ENCODE assay signal across 19 cellular contexts in the genomic region with DNA sequence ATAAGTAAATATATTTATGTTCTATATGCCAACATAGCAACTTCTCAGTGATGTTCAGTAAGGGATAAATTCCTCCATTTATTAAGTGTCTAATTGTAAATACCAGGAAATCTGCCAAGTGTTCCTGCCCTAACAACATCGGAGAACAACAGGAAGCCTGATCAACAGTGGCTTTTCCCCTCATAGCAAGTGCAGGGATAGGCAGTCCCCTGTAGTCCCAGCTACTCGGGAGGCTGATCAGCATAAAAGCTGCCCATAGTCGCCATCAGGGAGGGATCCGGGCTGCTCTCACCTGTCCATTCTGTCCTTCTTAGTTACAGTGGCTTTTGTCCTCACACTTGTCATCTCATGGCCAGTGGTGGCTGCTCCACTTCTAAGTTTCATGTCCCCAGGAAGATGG.
DNase-seq lines count a peak whose midpoint lies in the region; ATAC-seq, FAIRE-seq and TF ChIP-seq lines count a peak whose summit lies in the region.
"Had no signal": no experiment of that assay in that cellular context is flagged by ENCODE, and none has a peak within 500 bp of the region (broad histone marks: within the 10 kb centered on the region; RNA-seq: fewer than 3 reads in every experiment).

No MANE protein-coding gene starts in this region.

- H3K9me3 ChIP-seq in right lobe of liver, result no peaks in the 10 kb centered on the region
- no peaks in the 10 kb centered on the region for H3K9me3 ChIP-seq in HepG2 (ENCODE audit: low read length)

- no peak for TF ChIP-seq EP300 in HepG2 (IDR thresholded peaks at IDR 0.05; ENCODE audit: low read depth in 2 of 2, low read length in 2 of 2)
- TF ChIP-seq EP300 in HepG2 (CRISPR knock-in tag; IDR thresholded peaks at IDR 0.05; ENCODE audit: borderline replicate concordance), result no peak

- no peak for TF ChIP-seq CTCF in right lobe of liver (IDR thresholded peaks at IDR 0.05)
- no peak for TF ChIP-seq CTCF in HepG2 (CRISPR knock-in tag; IDR thresholded peaks at IDR 0.05)

- no peak overlapping the region for H3K4me2 ChIP-seq in HepG2 (ENCODE audit: low read depth, low read length)

- in situ Hi-C loops in HepG2 (cut with HindIII; ENCODE audit: extremely low pct_ligation_motif_present, low pct_unique_long_range_greater_than_20kb), result loop anchor here (25.0 kb wide), 1 partner anchor 570 kb away; no protein-coding TSS in a partner anchor

- H3K27ac ChIP-seq in right lobe of liver (no peak overlapping the region), HepG2 (ENCODE audit: extremely low read length, insufficient read depth, low read length) (no peak overlapping the region)
- H3K27ac ChIP-seq: 22Rv1 had no signal

- POLR2A ChIA-PET in HepG2 (lab: Yijun Ruan, JAX), result no interaction called here

- no peaks in the 10 kb centered on the region for H4K20me1 ChIP-seq in HepG2 (ENCODE audit: insufficient read depth, low read length)

- no peak for TF ChIP-seq POLR2A in right lobe of liver (IDR thresholded peaks at IDR 0.05)
- TF ChIP-seq POLR2A in HepG2 (IDR thresholded peaks at IDR 0.05; ENCODE audit: insufficient read depth in 1 of 2, low read depth in 2 of 2, low read length in 2 of 2), result no peak

- TF ChIP-seq RAD21 in HepG2 (CRISPR knock-in tag; IDR thresholded peaks at IDR 0.05), result no peak

- DNase-seq in NCI-H748 (lab: John Stamatoyannopoulos, UW; ENCODE audit: unreplicated experiment), result peak; percentile 2
- DNase-seq in NCI-H748 treated with DMSO at 0.1 percent for 48 hours (lab: John Stamatoyannopoulos, UW), result no peak
- no peak for DNase-seq in right lobe of liver
- no peak for DNase-seq in HepG2 (ENCODE audit: low spot score)
- DNase-seq in lung microvascular endothelial cell (ENCODE audit: low read depth in 2 of 2), result peak; percentile 36 to 55
- no peak for DNase-seq in globus pallidus (ENCODE audit: low spot score)
- DNase-seq in NCI-H2081 (lab: John Stamatoyannopoulos, UW), result no peak
- DNase-seq: AML-193, DMS79 treated with DMSO at 0.1 percent for 48 hours, HFFc6, KG1, MV-4-11, NCI-H1417, NCI-H187 treated with DMSO at 0.1 percent for 48 hours, NCI-H345, NCI-H524 treated with DMSO at 0.1 percent for 48 hours had no signal

- WGBS in right lobe of liver (ENCODE audit: insufficient coverage, low coverage, low lambda C conversion rate, missing lambda C conversion rate), result 27% methylated on average over 4 of the region's 4 CpGs
- whole genome bisulfite sequencing in HepG2 (ENCODE audit: low lambda C conversion rate), result 89% methylated on average over 1 of the region's 4 CpGs

- intact Hi-C loops in right lobe of liver (cut with DNase I) (no loop called here), HepG2 (cut with micrococcal nuclease; ENCODE audit: unreplicated experiment) (loop anchor here (10.0 kb wide), 1 partner anchor 668 kb away; no protein-coding TSS in a partner anchor)

- no peak overlapping the region for H2AFZ ChIP-seq in HepG2 (ENCODE audit: low read length)

- no peaks in the 10 kb centered on the region for H3K27me3 ChIP-seq in right lobe of liver
- no peaks in the 10 kb centered on the region for H3K27me3 ChIP-seq in HepG2 (ENCODE audit: control insufficient read depth in 1 of 2, insufficient read depth in 2 of 2, low read length in 2 of 2)

- H3K36me3 ChIP-seq in right lobe of liver (no peaks in the 10 kb centered on the region), HepG2 (replicated peaks in 1 of 2; ENCODE audit: control insufficient read depth in 1 of 2, insufficient read depth in 2 of 2, low read length in 2 of 2) (no peaks in the 10 kb centered on the region)

- no peak overlapping the region for H3K4me3 ChIP-seq in right lobe of liver
- no peak overlapping the region for H3K4me3 ChIP-seq in HepG2 (replicated peaks in 1 of 3; ENCODE audit: insufficient read depth in 1 of 3, low read depth in 2 of 3, low read length in 3 of 3)

- BruUV-seq in HepG2 (replicated peaks; lab: Mats Ljungman, UMichigan), result no TSS peak

- ATAC-seq in right lobe of liver, result peak; percentile 34 to 73 (median 43)
- no peak for ATAC-seq in HepG2
- ATAC-seq in HG03439 (IDR thresholded peaks at IDR 0.05; ENCODE audit: unreplicated experiment), result no peak
- ATAC-seq: Panc1 had no signal

- no peak for FAIRE-seq in HepG2 (lab: Jason Lieb, UNC)

- no peaks in the 10 kb centered on the region for H3K79me2 ChIP-seq in HepG2 (ENCODE audit: insufficient read depth, low read length)

- H3K4me1 ChIP-seq in right lobe of liver (no peaks in the 10 kb centered on the region), HepG2 (ENCODE audit: insufficient read depth, low read length) (no peaks in the 10 kb centered on the region)

- CTCF ChIA-PET in HepG2 (lab: Yijun Ruan, JAX; ENCODE audit: low intra/inter-chr PET ratio, low total read pairs), result no interaction called here

- H3K9ac ChIP-seq in HepG2 (ENCODE audit: insufficient read depth, low read depth, low read length), result no peak overlapping the region

TF ChIP-seq in HepG2, 621 proteins besides CTCF, POLR2A, EP300 and RAD21:
- TF ChIP-seq ZNF318 (CRISPR knock-in tag; IDR thresholded peaks at IDR 0.05) (no peak), ELF1 (CRISPR knock-in tag; IDR thresholded peaks at IDR 0.05) (no peak), ZC3H13 (CRISPR knock-in tag; IDR thresholded peaks at IDR 0.05) (no peak)

Comparison
In these comparisons a context has a peak if more than half of its experiments do, and no peak if none do; other contexts are left out.
1. DNase-seq: peak in NCI-H748 (single experiment) and lung microvascular endothelial cell (2 of 2); none in NCI-H748 treated with DMSO at 0.1 percent for 48 hours (single experiment), right lobe of liver (0 of 3), HepG2 (single experiment), globus pallidus (single experiment) and NCI-H2081 (0 of 2).
2. ATAC-seq: peak in right lobe of liver (4 of 4); none in HepG2 (single experiment) and HG03439 (single experiment).